1 cellular context compared by ENCODE assay signal in genomic region chr11:36508743-36509142, GRCh38.
TF ChIP-seq lines count a peak whose summit lies in the region.

No MANE protein-coding gene starts in this region.

TF ChIP-seq in HepG2, 621 proteins besides CTCF, POLR2A, EP300 and RAD21:
- TF ChIP-seq ZNF232 (CRISPR knock-in tag; IDR thresholded peaks at IDR 0.05; ENCODE audit: borderline replicate concordance) (no peak), BCLAF1 (IDR thresholded peaks at IDR 0.05) (no peak), ZNF160 (CRISPR knock-in tag; IDR thresholded peaks at IDR 0.05) (no peak), ZNF33B (CRISPR knock-in tag; IDR thresholded peaks at IDR 0.05) (no peak), MTA3 (CRISPR knock-in tag; IDR thresholded peaks at IDR 0.05) (no peak), ZXDC (CRISPR knock-in tag; IDR thresholded peaks at IDR 0.05) (no peak), POGZ (CRISPR knock-in tag; IDR thresholded peaks at IDR 0.05) (no peak), CBX2 (IDR thresholded peaks at IDR 0.05; ENCODE audit: low read depth, low read length) (no peak), CBX2 (CRISPR knock-in tag; IDR thresholded peaks at IDR 0.05; ENCODE audit: low read depth) (no peak), ZSCAN5A (CRISPR knock-in tag; IDR thresholded peaks at IDR 0.05; ENCODE audit: borderline replicate concordance) (no peak), ELF1 (CRISPR knock-in tag; IDR thresholded peaks at IDR 0.05) (no peak), SSRP1 (CRISPR knock-in tag; IDR thresholded peaks at IDR 0.05) (no peak), ZNF891 (CRISPR knock-in tag; IDR thresholded peaks at IDR 0.05) (no peak), NFKB2 (CRISPR knock-in tag; IDR thresholded peaks at IDR 0.05; ENCODE audit: borderline replicate concordance) (no peak)
